1 cellular context compared by ENCODE assay signal in genomic region chr17:76053230-76054111, GRCh38.
A peak's percentile ranks its signal among the peaks of the same experiment; 100 is the strongest.
TF ChIP-seq lines count a peak whose summit lies in the region.

No MANE protein-coding gene starts in this region.

TF ChIP-seq in HCT116, 20 proteins besides CTCF, POLR2A, EP300 and RAD21 (continued from another document):
- TF ChIP-seq REST (IDR thresholded peaks at IDR 0.05; ENCODE audit: low read depth) (no peak), YY1 (IDR thresholded peaks at IDR 0.05; ENCODE audit: extremely low read depth, insufficient replicate concordance, low read depth, low read length) (peak; percentile 16), ZFX (IDR thresholded peaks at IDR 0.05) (no peak), TCF7L2 (IDR thresholded peaks at IDR 0.05; ENCODE audit: borderline replicate concordance, extremely low read depth, insufficient read depth, insufficient read length) (no peak), SIN3A (IDR thresholded peaks at IDR 0.05; ENCODE audit: low read depth) (no peak), EZH2phosphoT487 (IDR thresholded peaks at IDR 0.05; ENCODE audit: borderline replicate concordance) (no peak), MAX (IDR thresholded peaks at IDR 0.05) (no peak), POLR2AphosphoS5 (IDR thresholded peaks at IDR 0.05; ENCODE audit: low read depth, low read length) (no peak; the same call in none of the 2 replicates), SP1 (IDR thresholded peaks at IDR 0.05; ENCODE audit: low read depth) (peak; percentile 56; the same call in 1 of the 2 replicates), CBX3 (IDR thresholded peaks at IDR 0.05; ENCODE audit: low read depth) (no peak), ELF1 (IDR thresholded peaks at IDR 0.05; ENCODE audit: borderline replicate concordance, low read depth) (no peak), FOSL1 (IDR thresholded peaks at IDR 0.05; ENCODE audit: low read depth) (peak; percentile 79; the same call in 1 of the 2 replicates), ZNF274 (IDR thresholded peaks at IDR 0.05; ENCODE audit: low read depth, low read length) (no peak), JUND (IDR thresholded peaks at IDR 0.05) (peak; percentile 68), ATF3 (IDR thresholded peaks at IDR 0.05) (no peak), ZBTB33 (IDR thresholded peaks at IDR 0.05; ENCODE audit: extremely low read depth, insufficient replicate concordance, low read length) (no peak), EGR1 (IDR thresholded peaks at IDR 0.05; ENCODE audit: low read depth) (peak; percentile 96), SRF (IDR thresholded peaks at IDR 0.05; ENCODE audit: low read depth) (no peak)
